Comparison of ENCODE assay signal across 1 cellular context in genomic region chr11:76825726-76826396, GRCh38.
TF ChIP-seq lines count a peak whose summit lies in the region.

No MANE protein-coding gene starts in this region.

TF ChIP-seq in K562, 482 proteins besides CTCF, POLR2A, EP300 and RAD21 (continued from another document and continues in another):
- no peak for TF ChIP-seq E4F1 (CRISPR knock-in tag; IDR thresholded peaks at IDR 0.05; ENCODE audit: borderline replicate concordance)
- no peak for TF ChIP-seq FOXA1 (IDR thresholded peaks at IDR 0.05; ENCODE audit: borderline replicate concordance)
- TF ChIP-seq HLTF (IDR thresholded peaks at IDR 0.05) = no peak
- TF ChIP-seq, protein P1, sequence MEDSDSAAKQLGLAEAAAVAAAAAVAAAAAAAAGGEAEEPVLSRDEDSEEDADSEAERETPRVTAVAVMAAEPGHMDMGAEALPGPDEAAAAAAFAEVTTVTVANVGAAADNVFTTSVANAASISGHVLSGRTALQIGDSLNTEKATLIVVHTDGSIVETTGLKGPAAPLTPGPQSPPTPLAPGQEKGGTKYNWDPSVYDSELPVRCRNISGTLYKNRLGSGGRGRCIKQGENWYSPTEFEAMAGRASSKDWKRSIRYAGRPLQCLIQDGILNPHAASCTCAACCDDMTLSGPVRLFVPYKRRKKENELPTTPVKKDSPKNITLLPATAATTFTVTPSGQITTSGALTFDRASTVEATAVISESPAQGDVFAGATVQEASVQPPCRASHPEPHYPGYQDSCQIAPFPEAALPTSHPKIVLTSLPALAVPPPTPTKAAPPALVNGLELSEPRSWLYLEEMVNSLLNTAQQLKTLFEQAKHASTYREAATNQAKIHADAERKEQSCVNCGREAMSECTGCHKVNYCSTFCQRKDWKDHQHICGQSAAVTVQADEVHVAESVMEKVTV (CRISPR knock-in tag; IDR thresholded peaks at IDR 0.05) = no peak
- no peak for TF ChIP-seq NFATC3 (IDR thresholded peaks at IDR 0.05)
- TF ChIP-seq ZZZ3 (IDR thresholded peaks at IDR 0.05) = no peak
- no peak for TF ChIP-seq MED1 (CRISPR knock-in tag; IDR thresholded peaks at IDR 0.05; ENCODE audit: borderline replicate concordance)
- no peak for TF ChIP-seq HDAC2 (IDR thresholded peaks at IDR 0.05)
- TF ChIP-seq, protein P2, sequence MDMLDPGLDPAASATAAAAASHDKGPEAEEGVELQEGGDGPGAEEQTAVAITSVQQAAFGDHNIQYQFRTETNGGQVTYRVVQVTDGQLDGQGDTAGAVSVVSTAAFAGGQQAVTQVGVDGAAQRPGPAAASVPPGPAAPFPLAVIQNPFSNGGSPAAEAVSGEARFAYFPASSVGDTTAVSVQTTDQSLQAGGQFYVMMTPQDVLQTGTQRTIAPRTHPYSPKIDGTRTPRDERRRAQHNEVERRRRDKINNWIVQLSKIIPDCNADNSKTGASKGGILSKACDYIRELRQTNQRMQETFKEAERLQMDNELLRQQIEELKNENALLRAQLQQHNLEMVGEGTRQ (CRISPR knock-in tag; IDR thresholded peaks at IDR 0.05) = no peak
- TF ChIP-seq TRIM28 (IDR thresholded peaks at IDR 0.05) = no peak
- TF ChIP-seq, protein P3, sequence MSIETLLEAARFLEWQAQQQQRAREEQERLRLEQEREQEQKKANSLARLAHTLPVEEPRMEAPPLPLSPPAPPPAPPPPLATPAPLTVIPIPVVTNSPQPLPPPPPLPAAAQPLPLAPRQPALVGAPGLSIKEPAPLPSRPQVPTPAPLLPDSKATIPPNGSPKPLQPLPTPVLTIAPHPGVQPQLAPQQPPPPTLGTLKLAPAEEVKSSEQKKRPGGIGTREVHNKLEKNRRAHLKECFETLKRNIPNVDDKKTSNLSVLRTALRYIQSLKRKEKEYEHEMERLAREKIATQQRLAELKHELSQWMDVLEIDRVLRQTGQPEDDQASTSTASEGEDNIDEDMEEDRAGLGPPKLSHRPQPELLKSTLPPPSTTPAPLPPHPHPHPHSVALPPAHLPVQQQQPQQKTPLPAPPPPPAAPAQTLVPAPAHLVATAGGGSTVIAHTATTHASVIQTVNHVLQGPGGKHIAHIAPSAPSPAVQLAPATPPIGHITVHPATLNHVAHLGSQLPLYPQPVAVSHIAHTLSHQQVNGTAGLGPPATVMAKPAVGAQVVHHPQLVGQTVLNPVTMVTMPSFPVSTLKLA (conservative IDR thresholded peaks at IDR 0.05) = peak in 1 of 2 experiments; percentile 41; a peak in 1 of 4 replicates
- TF ChIP-seq ZNF12 (CRISPR knock-in tag; IDR thresholded peaks at IDR 0.05) = no peak
- TF ChIP-seq MBD1 (CRISPR knock-in tag; IDR thresholded peaks at IDR 0.05) = no peak
- TF ChIP-seq, protein P4, sequence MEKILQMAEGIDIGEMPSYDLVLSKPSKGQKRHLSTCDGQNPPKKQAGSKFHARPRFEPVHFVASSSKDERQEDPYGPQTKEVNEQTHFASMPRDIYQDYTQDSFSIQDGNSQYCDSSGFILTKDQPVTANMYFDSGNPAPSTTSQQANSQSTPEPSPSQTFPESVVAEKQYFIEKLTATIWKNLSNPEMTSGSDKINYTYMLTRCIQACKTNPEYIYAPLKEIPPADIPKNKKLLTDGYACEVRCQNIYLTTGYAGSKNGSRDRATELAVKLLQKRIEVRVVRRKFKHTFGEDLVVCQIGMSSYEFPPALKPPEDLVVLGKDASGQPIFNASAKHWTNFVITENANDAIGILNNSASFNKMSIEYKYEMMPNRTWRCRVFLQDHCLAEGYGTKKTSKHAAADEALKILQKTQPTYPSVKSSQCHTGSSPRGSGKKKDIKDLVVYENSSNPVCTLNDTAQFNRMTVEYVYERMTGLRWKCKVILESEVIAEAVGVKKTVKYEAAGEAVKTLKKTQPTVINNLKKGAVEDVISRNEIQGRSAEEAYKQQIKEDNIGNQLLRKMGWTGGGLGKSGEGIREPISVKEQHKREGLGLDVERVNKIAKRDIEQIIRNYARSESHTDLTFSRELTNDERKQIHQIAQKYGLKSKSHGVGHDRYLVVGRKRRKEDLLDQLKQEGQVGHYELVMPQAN (IDR thresholded peaks at IDR 0.05; ENCODE audit: borderline replicate concordance) = no peak
- no peak for TF ChIP-seq MLX (CRISPR knock-in tag; conservative IDR thresholded peaks at IDR 0.05)
- TF ChIP-seq IRF2 (CRISPR knock-in tag; IDR thresholded peaks at IDR 0.05) = no peak
- no peak for TF ChIP-seq RERE (CRISPR knock-in tag; IDR thresholded peaks at IDR 0.05; ENCODE audit: borderline replicate concordance)
- no peak for TF ChIP-seq NR1H2 (CRISPR knock-in tag; IDR thresholded peaks at IDR 0.05)
- no peak for TF ChIP-seq CREB3L1 (IDR thresholded peaks at IDR 0.05; ENCODE audit: borderline replicate concordance, low read depth)
- no peak for TF ChIP-seq TCFL5 (CRISPR knock-in tag; conservative IDR thresholded peaks at IDR 0.05)
- TF ChIP-seq BRD9 (IDR thresholded peaks at IDR 0.05; ENCODE audit: low read depth, partially characterized antibody) = no peak
- TF ChIP-seq ZNF644 (tag; IDR thresholded peaks at IDR 0.05; ENCODE audit: low read depth) = peak; percentile 63; the same call in 1 of the 2 replicates
- TF ChIP-seq, protein P5, sequence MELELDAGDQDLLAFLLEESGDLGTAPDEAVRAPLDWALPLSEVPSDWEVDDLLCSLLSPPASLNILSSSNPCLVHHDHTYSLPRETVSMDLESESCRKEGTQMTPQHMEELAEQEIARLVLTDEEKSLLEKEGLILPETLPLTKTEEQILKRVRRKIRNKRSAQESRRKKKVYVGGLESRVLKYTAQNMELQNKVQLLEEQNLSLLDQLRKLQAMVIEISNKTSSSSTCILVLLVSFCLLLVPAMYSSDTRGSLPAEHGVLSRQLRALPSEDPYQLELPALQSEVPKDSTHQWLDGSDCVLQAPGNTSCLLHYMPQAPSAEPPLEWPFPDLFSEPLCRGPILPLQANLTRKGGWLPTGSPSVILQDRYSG (tag; conservative IDR thresholded peaks at IDR 0.05; ENCODE audit: low read depth) = no peak; the same call in 1 of the 2 replicates
- no peak for TF ChIP-seq CHD4 (IDR thresholded peaks at IDR 0.05; ENCODE audit: insufficient read depth, insufficient replicate concordance, low read depth, low read length, poor library complexity, severe bottlenecking)
- TF ChIP-seq NCOA1 (IDR thresholded peaks at IDR 0.05; ENCODE audit: low read depth) = no peak; the same call in 1 of the 2 replicates
- TF ChIP-seq LEF1 (IDR thresholded peaks at IDR 0.05) = 0 out of 2 replicates have a peak, but pooled peaks have one; percentile 35
- no peak for TF ChIP-seq ZNF232 (CRISPR knock-in tag; IDR thresholded peaks at IDR 0.05)
- TF ChIP-seq CREBBP (IDR thresholded peaks at IDR 0.05; ENCODE audit: low read depth, low read length) = no peak
- no peak for TF ChIP-seq TAF1 (IDR thresholded peaks at IDR 0.05; ENCODE audit: control insufficient read depth, extremely low read depth, insufficient read depth, low read length, severe bottlenecking)
- TF ChIP-seq ZBTB7A (IDR thresholded peaks at IDR 0.05; ENCODE audit: borderline replicate concordance, control insufficient read depth, low read depth, low read length) = no peak
- no peak for TF ChIP-seq ESRRB (CRISPR knock-in tag; IDR thresholded peaks at IDR 0.05; ENCODE audit: borderline replicate concordance)
- TF ChIP-seq, protein P6, sequence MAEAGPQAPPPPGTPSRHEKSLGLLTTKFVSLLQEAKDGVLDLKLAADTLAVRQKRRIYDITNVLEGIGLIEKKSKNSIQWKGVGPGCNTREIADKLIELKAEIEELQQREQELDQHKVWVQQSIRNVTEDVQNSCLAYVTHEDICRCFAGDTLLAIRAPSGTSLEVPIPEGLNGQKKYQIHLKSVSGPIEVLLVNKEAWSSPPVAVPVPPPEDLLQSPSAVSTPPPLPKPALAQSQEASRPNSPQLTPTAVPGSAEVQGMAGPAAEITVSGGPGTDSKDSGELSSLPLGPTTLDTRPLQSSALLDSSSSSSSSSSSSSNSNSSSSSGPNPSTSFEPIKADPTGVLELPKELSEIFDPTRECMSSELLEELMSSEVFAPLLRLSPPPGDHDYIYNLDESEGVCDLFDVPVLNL (CRISPR knock-in tag; IDR thresholded peaks at IDR 0.05; ENCODE audit: low read depth) = no peak
- TF ChIP-seq RFX5 (IDR thresholded peaks at IDR 0.05; ENCODE audit: low read depth, low read length) = no peak
- TF ChIP-seq CGGBP1 (CRISPR knock-in tag; IDR thresholded peaks at IDR 0.05) = no peak
- TF ChIP-seq PHB2 (IDR thresholded peaks at IDR 0.05; ENCODE audit: low read depth) = no peak
- TF ChIP-seq MYNN (IDR thresholded peaks at IDR 0.05) = no peak
- TF ChIP-seq MYNN (CRISPR knock-in tag; IDR thresholded peaks at IDR 0.05) = no peak
